Comparison of ENCODE assay signal across 8 cellular contexts in the genomic region with DNA sequence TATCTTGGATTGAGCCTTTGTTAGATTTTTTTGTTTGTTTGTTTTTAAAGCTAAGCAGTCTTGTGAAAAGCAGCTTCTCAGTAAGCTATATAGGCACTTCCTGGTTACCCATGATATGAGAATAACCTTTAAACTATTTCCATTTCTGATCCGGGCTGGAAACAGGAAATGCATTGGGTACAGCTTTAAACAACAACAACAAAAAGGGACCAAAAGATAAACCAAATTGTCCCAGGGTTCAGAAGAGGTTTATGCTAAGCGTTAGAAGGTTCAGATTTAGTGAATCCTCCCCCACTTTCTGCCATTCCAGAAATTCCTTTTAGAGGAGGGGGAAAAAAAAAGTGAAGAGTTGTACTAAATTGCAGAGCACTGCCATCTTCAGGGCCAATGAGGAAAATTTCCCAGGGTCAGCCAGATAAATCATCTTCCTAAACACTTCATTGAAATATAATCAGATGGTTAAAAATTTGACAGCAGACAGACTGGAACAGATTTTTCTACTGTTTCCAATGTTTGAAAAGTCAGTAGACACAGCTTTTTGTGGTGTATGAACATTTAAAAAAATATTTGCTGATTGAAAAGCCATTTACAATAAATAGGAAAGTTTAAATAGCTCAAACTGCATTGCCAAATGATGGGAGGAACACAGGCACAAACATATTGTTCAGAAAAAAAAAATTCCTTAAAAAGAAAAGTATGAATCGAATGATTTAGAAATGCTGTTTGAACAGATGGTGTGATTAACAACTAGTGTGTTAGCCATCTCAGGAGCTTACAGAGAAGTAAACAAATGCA.
A peak's percentile ranks its signal among the peaks of the same experiment; 100 is the strongest.
DNase-seq lines count a peak whose midpoint lies in the region; ATAC-seq and TF ChIP-seq lines count a peak whose summit lies in the region.

No MANE protein-coding gene starts in this region.

- H3K4me3 ChIP-seq in mucosa of descending colon, result no peak overlapping the region

- CTCF ChIA-PET in CD4-positive, alpha-beta T cell (lab: Charles Lee), result interaction anchor here (0.8 to 1.5 kb wide), 5 partner anchors 9 to 718 kb away, joined by 3 to 4 read pairs (median 3); no protein-coding TSS in a partner anchor

- H3K4me3 Mint-ChIP-seq in CD4-positive, alpha-beta T cell, result no peak overlapping the region
- H3K4me3 Mint-ChIP-seq in endothelial cell (ENCODE audit: unreplicated experiment), result peak overlapping the region; percentile 52

- H3K27ac ChIP-seq in CD4-positive, alpha-beta T cell (ENCODE audit: low read depth, low read length), result no peak overlapping the region

- no peak for DNase-seq in CD4-positive, alpha-beta T cell
- peak; percentile 11 for DNase-seq in HK-2 (ENCODE audit: unreplicated experiment)
- peak; percentile 48 for DNase-seq in OCI-M1 (lab: John Stamatoyannopoulos, UW)
- peak; percentile 47 for DNase-seq in endothelial cell (ENCODE audit: low spot score)
- DNase-seq in mucosa of descending colon, result peak in 1 of 3 donors; percentile 61

- H3K36me3 ChIP-seq in mucosa of descending colon (ENCODE audit: low read depth), result no peaks in the 10 kb centered on the region

- TF ChIP-seq CTCF in CD4-positive, alpha-beta T cell (IDR thresholded peaks at IDR 0.05), result peak; percentile 57
- TF ChIP-seq CTCF in endothelial cell (IDR thresholded peaks at IDR 0.05; ENCODE audit: unreplicated experiment), result peak; percentile 55
- TF ChIP-seq CTCF in mucosa of descending colon (IDR thresholded peaks at IDR 0.05), result peak; percentile 20

- ATAC-seq in CD4-positive, alpha-beta T cell (ENCODE audit: poor library complexity), result peak; percentile 67
- ATAC-seq in mucosa of descending colon (peak; percentile 67), HG03095 (IDR thresholded peaks at IDR 0.05; ENCODE audit: unreplicated experiment) (no peak), GM18502 (IDR thresholded peaks at IDR 0.05; ENCODE audit: poor library complexity, unreplicated experiment) (no peak), GM19397 (IDR thresholded peaks at IDR 0.05; ENCODE audit: unreplicated experiment) (no peak)

- H3K9me3 ChIP-seq in CD4-positive, alpha-beta T cell (ENCODE audit: control insufficient read depth, low read length), result no peaks in the 10 kb centered on the region
- no peaks in the 10 kb centered on the region for H3K9me3 ChIP-seq in mucosa of descending colon

- H3K27me3 Mint-ChIP-seq in CD4-positive, alpha-beta T cell, result no peaks in the 10 kb centered on the region
- peaks cover 3% of the 10 kb centered on the region for H3K27me3 Mint-ChIP-seq in endothelial cell (ENCODE audit: unreplicated experiment)

- no peaks in the 10 kb centered on the region for H3K27me3 ChIP-seq in CD4-positive, alpha-beta T cell (ENCODE audit: control insufficient read depth, insufficient read depth, low read length)

- POLR2A ChIA-PET in CD4-positive, alpha-beta T cell (lab: Charles Lee), result interaction anchor here (0.6 to 1.7 kb wide), 3 partner anchors 21 to 646 kb away, joined by 3 to 4 read pairs (median 4); no protein-coding TSS in a partner anchor

- H3K36me3 Mint-ChIP-seq in CD4-positive, alpha-beta T cell (ENCODE audit: low read depth), result no peaks in the 10 kb centered on the region
- H3K36me3 Mint-ChIP-seq in endothelial cell (ENCODE audit: low read depth, unreplicated experiment), result no peaks in the 10 kb centered on the region

- H3K4me1 Mint-ChIP-seq in CD4-positive, alpha-beta T cell (ENCODE audit: low read depth), result no peaks in the 10 kb centered on the region
- peaks cover 2% of the 10 kb centered on the region for H3K4me1 Mint-ChIP-seq in endothelial cell (ENCODE audit: unreplicated experiment)

- H3K4me1 ChIP-seq in mucosa of descending colon (ENCODE audit: low read depth), result no peaks in the 10 kb centered on the region

- no peak overlapping the region for H3K27ac Mint-ChIP-seq in CD4-positive, alpha-beta T cell
- peak overlapping the region; percentile 98 for H3K27ac Mint-ChIP-seq in endothelial cell (ENCODE audit: unreplicated experiment)

- intact Hi-C loops in CD4-positive, alpha-beta T cell (cut with DNase I, micrococcal nuclease), result loop anchor here (1.0 to 5.0 kb wide), 6 partner anchors 617 to 860 kb away; no protein-coding TSS in a partner anchor
- intact Hi-C loops in mucosa of descending colon (cut with DNase I, micrococcal nuclease), result no loop called here

- H3K9me3 Mint-ChIP-seq in CD4-positive, alpha-beta T cell, result no peaks in the 10 kb centered on the region
- H3K9me3 Mint-ChIP-seq in endothelial cell (ENCODE audit: unreplicated experiment), result no peaks in the 10 kb centered on the region

Comparison
In these comparisons a context has a peak if more than half of its experiments do, and no peak if none do; other contexts are left out.
1. ATAC-seq: peak in CD4-positive, alpha-beta T cell (single experiment) and mucosa of descending colon (single experiment); none in HG03095 (single experiment), GM18502 (single experiment) and GM19397 (single experiment).
2. DNase-seq: peak in HK-2 (single experiment), OCI-M1 (single experiment) and endothelial cell (single experiment); none in CD4-positive, alpha-beta T cell (0 of 10).
3. intact Hi-C loops: an anchor here in CD4-positive, alpha-beta T cell (1.0 to 5.0 kb wide); none called in mucosa of descending colon.
4. Peak in every context shown above with its lines, with median percentiles within 50 percentile points of each other: CTCF ChIP-seq.